13 cellular contexts compared by ENCODE assay signal in the genomic region with DNA sequence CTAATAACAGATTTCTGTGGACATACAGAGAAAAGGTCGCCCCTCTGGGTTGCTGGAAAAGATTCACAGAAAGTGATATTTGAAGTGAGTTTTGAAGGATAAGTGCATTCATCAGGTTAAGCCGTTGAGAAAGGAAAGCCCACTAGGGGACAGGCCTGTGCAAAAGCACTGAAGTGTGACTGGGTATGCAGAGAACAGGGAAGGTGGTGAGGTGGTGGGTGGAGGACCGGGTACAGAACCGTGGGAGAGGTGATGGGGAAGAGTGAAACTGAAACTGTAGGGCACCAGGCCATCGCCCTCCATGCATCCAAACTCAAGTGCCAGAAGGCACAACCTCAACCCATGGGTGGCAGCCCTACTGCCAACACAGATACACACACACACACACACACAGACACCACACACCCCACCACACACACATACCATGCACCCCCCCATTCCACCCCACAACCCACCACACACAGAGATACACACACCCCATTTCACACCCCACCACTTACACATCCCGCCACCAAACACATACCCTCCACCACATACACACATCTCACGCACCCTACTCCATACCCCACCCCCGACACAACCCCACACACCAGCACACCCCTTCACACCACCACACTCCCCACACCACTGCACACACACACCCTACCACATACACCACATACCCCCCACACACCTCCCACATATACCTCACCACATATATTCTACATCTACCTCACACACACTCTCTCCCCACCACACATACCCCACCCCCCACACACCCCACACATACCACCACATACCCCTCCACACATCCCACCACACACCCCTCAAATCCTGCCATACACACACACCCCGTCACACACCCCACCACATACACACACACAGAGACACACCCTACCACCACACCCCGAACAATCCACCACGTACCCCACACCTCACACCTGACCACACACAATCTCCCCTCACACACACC. TPM values are rescaled to one million over a fixed set of nuclear protein-coding genes. Genes with fewer than 3 reads are reported as not detected.
A peak's percentile ranks its signal among the peaks of the same experiment; 100 is the strongest.
DNase-seq lines count a peak whose midpoint lies in the region; ATAC-seq and TF ChIP-seq lines count a peak whose summit lies in the region.
"Had no signal": no experiment of that assay in that cellular context is flagged by ENCODE, and none has a peak within 500 bp of the region (broad histone marks: within the 10 kb centered on the region; RNA-seq: fewer than 3 reads in every experiment).

No MANE protein-coding gene starts in this region.

- TF ChIP-seq CTCF in NB4 (IDR thresholded peaks at IDR 0.05; ENCODE audit: low read depth, low read length) (no peak), endodermal cell (conservative IDR thresholded peaks at IDR 0.05) (peak; percentile 66)

- H3K36me3 ChIP-seq in endodermal cell (ENCODE audit: control insufficient read depth, insufficient read depth, low read length): no peaks in the 10 kb centered on the region
- H3K36me3 ChIP-seq: neural progenitor cell had no signal

- WGBS in endodermal cell (ENCODE audit: insufficient coverage in 1 of 2, insufficient read length in 1 of 2), 2 experiments: 90 to 91% methylated on average over 6 to 11 of the region's 11 CpGs

- H3K27ac Mint-ChIP-seq in endodermal cell: no peak overlapping the region
- H3K27ac Mint-ChIP-seq in stimulated activated effector memory CD8-positive, alpha-beta T cell treated with anti-CD3 and anti-CD28 coated beads, Interleukin-12 subunit alpha, Interleukin-12 subunit beta, amount 100 ng/mL, for 72 hours: peak overlapping the region; percentile 29
- H3K27ac Mint-ChIP-seq: neural progenitor cell had no signal

- no peaks in the 10 kb centered on the region for H3K9me3 ChIP-seq in endodermal cell (ENCODE audit: control insufficient read depth, low read length)

- no peak overlapping the region for H3K4me3 Mint-ChIP-seq in endodermal cell
- no peak overlapping the region for H3K4me3 Mint-ChIP-seq in stimulated activated effector memory CD8-positive, alpha-beta T cell treated with anti-CD3 and anti-CD28 coated beads, Interleukin-12 subunit alpha, Interleukin-12 subunit beta, amount 100 ng/mL, for 72 hours
- H3K4me3 Mint-ChIP-seq: neural progenitor cell had no signal

- peak; percentile 4 for DNase-seq in activated naive CD4-positive, alpha-beta T cell treated with Interleukin-2 at 50 U/mL for 16 hours
- no peak for DNase-seq in activated naive CD4-positive, alpha-beta T cell treated with anti-CD3 and anti-CD28 coated beads, Interleukin-2, amount 50 U/mL, for 16 hours
- DNase-seq in NB4 (ENCODE audit: low read depth): peak; percentile 14
- no peak for DNase-seq in endodermal cell
- peak in 1 of 2 donors; percentile 54 for DNase-seq in stimulated activated effector memory CD8-positive, alpha-beta T cell treated with anti-CD3 and anti-CD28 coated beads, Interleukin-12 subunit alpha, Interleukin-12 subunit beta, amount 100 ng/mL, for 72 hours (ENCODE audit: low spot score in 2 of 2)
- DNase-seq in EL: no peak
- DNase-seq in NCI-H2171 treated with DMSO at 0.1 percent for 48 hours (lab: John Stamatoyannopoulos, UW): no peak
- DNase-seq in NCI-H524 treated with DMSO at 0.1 percent for 48 hours (lab: John Stamatoyannopoulos, UW): no peak
- DNase-seq: activated naive CD4-positive, alpha-beta T cell; left ventricle myocardium inferior; NCI-H1694; SW 1271 had no signal

- no peaks in the 10 kb centered on the region for H3K4me1 Mint-ChIP-seq in endodermal cell
- peaks cover 21% of the 10 kb centered on the region for H3K4me1 Mint-ChIP-seq in stimulated activated effector memory CD8-positive, alpha-beta T cell treated with anti-CD3 and anti-CD28 coated beads, Interleukin-12 subunit alpha, Interleukin-12 subunit beta, amount 100 ng/mL, for 72 hours
- H3K4me1 Mint-ChIP-seq: neural progenitor cell had no signal

- H3K27ac ChIP-seq in endodermal cell (ENCODE audit: low read depth, low read length): no peak overlapping the region
- H3K27ac ChIP-seq: left ventricle myocardium inferior, neural progenitor cell had no signal

- no peaks in the 10 kb centered on the region for H3K36me3 Mint-ChIP-seq in endodermal cell (ENCODE audit: low read depth)
- H3K36me3 Mint-ChIP-seq in stimulated activated effector memory CD8-positive, alpha-beta T cell treated with anti-CD3 and anti-CD28 coated beads, Interleukin-12 subunit alpha, Interleukin-12 subunit beta, amount 100 ng/mL, for 72 hours: no peaks in the 10 kb centered on the region

- no peaks in the 10 kb centered on the region for H3K9me3 Mint-ChIP-seq in endodermal cell
- peaks cover 14% of the 10 kb centered on the region for H3K9me3 Mint-ChIP-seq in stimulated activated effector memory CD8-positive, alpha-beta T cell treated with anti-CD3 and anti-CD28 coated beads, Interleukin-12 subunit alpha, Interleukin-12 subunit beta, amount 100 ng/mL, for 72 hours

- no peak overlapping the region for H3K9ac ChIP-seq in endodermal cell (ENCODE audit: extremely low read depth, low read length, poor library complexity, severe bottlenecking)
- H3K9ac ChIP-seq: neural progenitor cell had no signal

- peak; percentile 89 for ATAC-seq in stimulated activated effector memory CD8-positive, alpha-beta T cell treated with anti-CD3 and anti-CD28 coated beads, Interleukin-12 subunit alpha, Interleukin-12 subunit beta, amount 100 ng/mL, for 72 hours

- H3K4me3 ChIP-seq in NB4 (ENCODE audit: low read depth, low read length): no peak overlapping the region
- H3K4me3 ChIP-seq in endodermal cell (ENCODE audit: low read length): no peak overlapping the region
- H3K4me3 ChIP-seq: left ventricle myocardium inferior, neural progenitor cell had no signal

- TF ChIP-seq POLR2A in NB4 (IDR thresholded peaks at IDR 0.05; ENCODE audit: extremely low read depth, insufficient read length): no peak

- no peaks in the 10 kb centered on the region for H3K27me3 Mint-ChIP-seq in endodermal cell (ENCODE audit: insufficient read depth)

- no peaks in the 10 kb centered on the region for H3K4me1 ChIP-seq in endodermal cell (ENCODE audit: control insufficient read depth, insufficient read depth, low read length)
- H3K4me1 ChIP-seq: left ventricle myocardium inferior, neural progenitor cell had no signal

- no peaks in the 10 kb centered on the region for H3K27me3 ChIP-seq in endodermal cell (ENCODE audit: control insufficient read depth, insufficient read depth, low read length, poor library complexity, severe bottlenecking)
- H3K27me3 ChIP-seq: neural progenitor cell had no signal

RNA-seq across cellular contexts. Expression of gene TSEN15, which starts 59.0 kb away (rescaled TPM):
- 10 to 100 TPM; 20.4 to 22.5 TPM for total RNA-seq in endodermal cell
- 54.5 TPM for polyA plus RNA-seq in endodermal cell (2013, experiment 1 of 2)
- polyA plus RNA-seq in endodermal cell (2013, experiment 2 of 2): 44.5 TPM

Comparison
In these comparisons a context has a peak if more than half of its experiments do, and no peak if none do; other contexts are left out.
1. DNase-seq: peak in activated naive CD4-positive, alpha-beta T cell treated with Interleukin-2 at 50 U/mL for 16 hours (single experiment) and NB4 (single experiment); none in activated naive CD4-positive, alpha-beta T cell treated with anti-CD3 and anti-CD28 coated beads, Interleukin-2, amount 50 U/mL, for 16 hours (single experiment), endodermal cell (single experiment), EL (single experiment), NCI-H2171 treated with DMSO at 0.1 percent for 48 hours (single experiment) and NCI-H524 treated with DMSO at 0.1 percent for 48 hours (single experiment).